In the genomic region with DNA sequence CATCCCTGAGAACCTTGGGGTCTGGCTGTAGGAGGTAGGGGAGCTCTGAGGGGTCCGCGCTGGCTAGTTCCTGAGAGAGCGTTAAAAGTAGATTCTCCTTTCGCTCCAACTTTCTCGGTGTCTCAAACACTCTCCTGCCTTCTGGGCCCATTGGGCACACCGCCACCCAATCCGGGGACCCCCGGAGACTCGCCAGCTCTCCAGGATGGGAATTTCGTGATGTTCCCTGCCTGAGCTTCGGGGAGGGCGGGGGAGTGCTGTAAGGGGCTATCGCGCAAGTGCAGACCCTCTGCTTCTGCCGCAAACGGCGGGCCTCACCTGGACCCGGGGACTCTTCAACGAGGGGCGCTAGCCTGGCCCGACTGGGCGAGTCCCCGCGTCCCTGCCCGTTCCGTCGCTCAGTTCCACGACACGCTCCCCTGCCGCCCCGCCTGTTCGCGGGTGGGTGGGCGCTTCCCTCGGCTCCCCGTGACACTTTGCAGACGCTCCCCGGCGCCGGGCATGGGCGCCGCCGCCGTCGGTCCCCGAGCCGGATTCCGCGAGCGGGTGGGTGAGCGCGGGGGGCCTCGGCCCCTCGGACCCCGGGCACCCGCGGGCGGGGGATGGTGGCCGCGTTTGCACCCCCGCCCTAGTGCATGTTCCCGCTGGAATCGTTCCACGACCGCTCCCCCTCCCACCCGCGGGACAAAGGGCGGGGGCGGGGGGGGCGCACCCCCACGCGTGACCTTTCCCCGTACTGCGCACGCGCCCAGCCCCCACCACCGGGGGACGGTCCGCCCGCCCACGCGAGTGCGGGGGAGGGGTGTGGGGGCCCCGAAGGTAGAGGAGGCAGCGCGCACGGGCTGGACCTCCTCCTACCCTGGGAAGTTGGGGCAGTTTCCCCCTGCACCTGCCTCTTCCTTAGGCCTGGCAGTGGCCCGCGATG, we compare ENCODE assay signal across 8 cellular contexts. TPM values are rescaled to one million over a fixed set of nuclear protein-coding genes. Genes with fewer than 3 reads are reported as not detected.
DNase-seq lines count a peak whose midpoint lies in the region; ATAC-seq and TF ChIP-seq lines count a peak whose summit lies in the region.

TSS of gene CCDC106 (plus strand) at position 481 of the 925 bp plus-strand sequence. CDS start 835 bp downstream, outside the sequence.

- H3K27me3 ChIP-seq in adipocyte (replicated peaks; ENCODE audit: control insufficient read depth, insufficient read depth, low read length) (no peaks in the 10 kb centered on the region), neutrophil (peaks cover 26% of the 10 kb centered on the region)

- TF ChIP-seq CTCF in neutrophil (IDR thresholded peaks at IDR 0.05) = no peak

- H3K9me3 ChIP-seq in adipocyte (ENCODE audit: control insufficient read depth, low read length) = no peaks in the 10 kb centered on the region
- H3K9me3 ChIP-seq in neutrophil = no peaks in the 10 kb centered on the region

- DNase-seq in EL (peak; percentile 72), HT-29 (ENCODE audit: low spot score) (peak; percentile 58), OCI-M1 (lab: John Stamatoyannopoulos, UW) (peak; percentile 89), adipocyte (ENCODE audit: low read depth) (peak; percentile 86), head of caudate nucleus (peak; percentile 55 to 93 (median 82))

- H3K4me3 ChIP-seq in adipocyte (ENCODE audit: low read length) (peak within 1 kb of the TSS; percentile 89), neutrophil (ENCODE audit: low read depth in 1 of 2, low read length in 1 of 2) (peak within 1 kb of the TSS; percentile 52 to 54)

- ATAC-seq in HG02840 (IDR thresholded peaks at IDR 0.05; ENCODE audit: low FRiP score, unreplicated experiment) = no peak
- no peak for ATAC-seq in GM21737 (IDR thresholded peaks at IDR 0.05; ENCODE audit: unreplicated experiment)

- intact Hi-C loops in head of caudate nucleus (cut with DNase I) = no loop called here

- peak within 1 kb of the TSS; percentile 95 for H3K9ac ChIP-seq in adipocyte (ENCODE audit: low read length)

- H3K36me3 ChIP-seq in adipocyte (ENCODE audit: control insufficient read depth, insufficient read depth, low read length, severe bottlenecking) (peaks cover 17% of the 10 kb centered on the region), neutrophil (peaks cover 14% of the 10 kb centered on the region)

- H3K4me1 ChIP-seq in adipocyte (ENCODE audit: control insufficient read depth, insufficient read depth, low read length) = peaks cover 33% of the 10 kb centered on the region
- peaks cover 33 to 42% of the 10 kb centered on the region in 2 experiments for H3K4me1 ChIP-seq in neutrophil (ENCODE audit: control insufficient read depth in 1 of 2, insufficient read depth in 1 of 2, low read depth in 1 of 2, low read length in 1 of 2)

- H3K27ac ChIP-seq in neutrophil = no peak within 1 kb of the TSS

RNA-seq across cellular contexts. Expression of gene CCDC106, which starts in this region (rescaled TPM):
- 9.7 and 11.4 TPM in 2 replicates for total RNA-seq in HT-29 (2014; rRNA removed; shearing (Covaris generic))
